ENCODE assay signal across 5 cellular contexts in the genomic region with DNA sequence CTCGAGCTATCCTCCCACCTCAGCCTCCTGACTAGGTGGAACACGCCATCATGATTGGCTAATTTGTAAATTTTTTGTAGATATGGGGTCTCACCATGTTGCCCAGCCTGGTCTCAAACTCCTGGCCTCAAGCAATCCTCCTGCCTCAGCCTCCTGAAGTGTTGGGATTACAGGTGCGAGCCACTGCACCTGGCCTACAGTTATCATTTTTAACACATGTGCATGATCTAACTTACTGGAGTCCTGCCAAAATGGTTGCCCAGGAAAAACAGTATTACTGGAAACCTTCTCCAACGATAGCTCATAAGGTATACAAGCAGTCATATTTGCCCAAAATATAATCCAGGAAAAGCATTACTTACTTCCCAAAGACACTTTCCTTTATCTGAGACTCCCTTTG.
"Had no signal": no experiment of that assay in that cellular context is flagged by ENCODE, and none has a peak within 500 bp of the region (broad histone marks: within the 10 kb centered on the region; RNA-seq: fewer than 3 reads in every experiment).

No MANE protein-coding gene starts in this region.

- H3K27ac ChIP-seq: HL-60 had no signal

- ATAC-seq: HepG2 had no signal

- FAIRE-seq: HepG2, HTR-8/SVneo had no signal

- DNase-seq: IMR-90, KBM-7 had no signal
